Comparison of ENCODE assay signal across 10 cellular contexts in genomic region chr2:136005462-136006205, GRCh38. TPM values are rescaled to one million over a fixed set of nuclear protein-coding genes. Genes with fewer than 3 reads are reported as not detected.
DNase-seq lines count a peak whose midpoint lies in the region; ATAC-seq and TF ChIP-seq lines count a peak whose summit lies in the region.
"Had no signal": no experiment of that assay in that cellular context is flagged by ENCODE, and none has a peak within 500 bp of the region (broad histone marks: within the 10 kb centered on the region; RNA-seq: fewer than 3 reads in every experiment).

No MANE protein-coding gene starts in this region.

- no peaks in the 10 kb centered on the region for H3K79me2 ChIP-seq in Karpas-422 (ENCODE audit: low read length)

- H3K4me3 ChIP-seq in WERI-Rb-1 (ENCODE audit: low read depth, low read length) (no peak overlapping the region), testis (no peak overlapping the region), Karpas-422 (ENCODE audit: low read length) (no peak overlapping the region)

- ATAC-seq in GM18873 (IDR thresholded peaks at IDR 0.05; ENCODE audit: low FRiP score, unreplicated experiment) (peak; percentile 71), HG03039 (IDR thresholded peaks at IDR 0.05; ENCODE audit: unreplicated experiment) (peak; percentile 64)
- ATAC-seq: sciatic nerve, T-cell had no signal

- H3K4me2 ChIP-seq in Karpas-422 (ENCODE audit: low read depth, low read length, poor library complexity, severe bottlenecking): no peak overlapping the region

- H4K20me1 ChIP-seq in Karpas-422 (ENCODE audit: insufficient read depth, low read depth, low read length): no peaks in the 10 kb centered on the region

- H3K27ac ChIP-seq in WERI-Rb-1 (peak overlapping the region; percentile 52), testis (no peak overlapping the region), Karpas-422 (ENCODE audit: low read length) (no peak overlapping the region)

- peaks cover 2% of the 10 kb centered on the region for H3K9me3 ChIP-seq in WERI-Rb-1 (ENCODE audit: severe bottlenecking)
- no peaks in the 10 kb centered on the region for H3K9me3 ChIP-seq in testis
- H3K9me3 ChIP-seq in Karpas-422 (ENCODE audit: low read length): no peaks in the 10 kb centered on the region

- TF ChIP-seq CTCF in WERI-Rb-1 (IDR thresholded peaks at IDR 0.05; ENCODE audit: low read depth, low read length) (no peak), testis (IDR thresholded peaks at IDR 0.05) (no peak)

- 47 to 58% methylated on average over 3 of the region's 3 CpGs for WGBS in testis, 2 donors

- no peak overlapping the region for H2AFZ ChIP-seq in Karpas-422 (ENCODE audit: low read length)

- H3K4me1 ChIP-seq in testis (no peaks in the 10 kb centered on the region), Karpas-422 (ENCODE audit: low read length) (peaks cover 6% of the 10 kb centered on the region)

- intact Hi-C loops in testis (cut with DNase I; ENCODE audit: low total_unique reads): no loop called here

- DNase-seq in CD1c-positive myeloid dendritic cell (ENCODE audit: extremely low spot score) (peak; percentile 26), WERI-Rb-1 (peak; percentile 68), testis (no peak), putamen (ENCODE audit: low spot score) (no peak), Karpas-422 (no peak), GF-D8 (lab: John Stamatoyannopoulos, UW) (no peak)
- DNase-seq: T-cell had no signal

- H3K9ac ChIP-seq in Karpas-422 (ENCODE audit: low read length): no peak overlapping the region

- TF ChIP-seq POLR2A in testis (IDR thresholded peaks at IDR 0.05): no peak

- H3K27me3 ChIP-seq in WERI-Rb-1 (ENCODE audit: insufficient read depth, low read depth, severe bottlenecking): no peaks in the 10 kb centered on the region
- H3K27me3 ChIP-seq in testis: no peaks in the 10 kb centered on the region
- no peaks in the 10 kb centered on the region for H3K27me3 ChIP-seq in Karpas-422 (ENCODE audit: low read length)

- H3K36me3 ChIP-seq in WERI-Rb-1 (no peaks in the 10 kb centered on the region), testis (ENCODE audit: low read depth, missing control alignments) (no peaks in the 10 kb centered on the region), Karpas-422 (ENCODE audit: insufficient read depth, low read length) (no peaks in the 10 kb centered on the region)

- no peaks in the 10 kb centered on the region for H3K9me2 ChIP-seq in Karpas-422 (replicated peaks; ENCODE audit: insufficient read depth, low read length)

RNA-seq across cellular contexts. Expression of gene DARS1, which starts 20.2 kb away (rescaled TPM):
- total RNA-seq in testis: 10 to 100 TPM; 39.5 to 45.7 TPM
- polyA plus RNA-seq in testis (ENCODE audit: insufficient read depth, low read depth, low replicate concordance): 32.3 TPM
- total RNA-seq in Karpas-422 (2014; rRNA removed; shearing (Covaris generic); ENCODE audit: low replicate concordance): 131 and 185 TPM in 2 replicates

Comparison
In these comparisons a context has a peak if more than half of its experiments do, and no peak if none do; other contexts are left out.
1. DNase-seq: peak in CD1c-positive myeloid dendritic cell (single experiment) and WERI-Rb-1 (single experiment); none in testis (single experiment), putamen (single experiment), Karpas-422 (single experiment) and GF-D8 (single experiment).